In genomic region chr4:107742791-107743190, GRCh38 we compare ENCODE assay signal across 9 cellular contexts.
"Had no signal": no experiment of that assay in that cellular context is flagged by ENCODE, and none has a peak within 500 bp of the region (broad histone marks: within the 10 kb centered on the region; RNA-seq: fewer than 3 reads in every experiment).

No MANE protein-coding gene starts in this region.

- H3K36me3 ChIP-seq: HAP-1 had no signal

- H3K9me3 ChIP-seq: HAP-1 had no signal

- H2AFZ ChIP-seq: GM23248, GM23338 had no signal

- H3K4me3 ChIP-seq: GM23248, GM23338, HAP-1 had no signal

- ATAC-seq: GM23338, HCT116 had no signal

- H3K9ac ChIP-seq: GM23248 had no signal

- DNase-seq: GM23248, GOT3, H7, H9, HCEC 1CT, HFFc6 had no signal

- H3K4me2 ChIP-seq: GM23338 had no signal

- H3K27ac ChIP-seq: GM23248 had no signal
